In genomic region chr6:25582101-25582500, GRCh38 we compare ENCODE assay signal across 18 cellular contexts.
A peak's percentile ranks its signal among the peaks of the same experiment; 100 is the strongest.
DNase-seq lines count a peak whose midpoint lies in the region; ATAC-seq and TF ChIP-seq lines count a peak whose summit lies in the region.
"Had no signal": no experiment of that assay in that cellular context is flagged by ENCODE, and none has a peak within 500 bp of the region (broad histone marks: within the 10 kb centered on the region; RNA-seq: fewer than 3 reads in every experiment).

No MANE protein-coding gene starts in this region.

- no peak overlapping the region for H3K4me2 ChIP-seq in hepatocyte
- H3K4me2 ChIP-seq: A549 had no signal

- H3K27ac Mint-ChIP-seq in activated T-helper 17 cell treated with anti-CD3 and anti-CD28 coated beads, Interleukin-2, amount 50 U/mL, for 72 hours: peak overlapping the region; percentile 1

- TF ChIP-seq CTCF in hepatocyte (IDR thresholded peaks at IDR 0.05; ENCODE audit: poor library complexity) (no peak), ascending aorta (IDR thresholded peaks at IDR 0.05) (no peak), psoas muscle (IDR thresholded peaks at IDR 0.05) (no peak)

- H3K9me3 ChIP-seq in hepatocyte (ENCODE audit: low read depth): no peaks in the 10 kb centered on the region
- H3K9me3 ChIP-seq in ascending aorta: no peaks in the 10 kb centered on the region
- no peaks in the 10 kb centered on the region for H3K9me3 ChIP-seq in psoas muscle
- H3K9me3 ChIP-seq: A549, BE2C had no signal

- intact Hi-C loops in posterior vena cava (cut with DNase I) (no loop called here), ascending aorta (cut with DNase I) (no loop called here), psoas muscle (cut with DNase I) (no loop called here)

- no peaks in the 10 kb centered on the region for H3K9me3 Mint-ChIP-seq in activated T-helper 17 cell treated with anti-CD3 and anti-CD28 coated beads, Interleukin-2, amount 50 U/mL, for 72 hours
- H3K9me3 Mint-ChIP-seq: CD4-positive, alpha-beta memory T cell had no signal

- H3K36me3 ChIP-seq in hepatocyte (replicated peaks; ENCODE audit: insufficient read depth, low read depth) (no peaks in the 10 kb centered on the region), ascending aorta (peaks cover 17 to 36% of the 10 kb centered on the region in 2 donors), psoas muscle (ENCODE audit: insufficient read depth in 1 of 2, low read depth in 1 of 2) (no peaks in the 10 kb centered on the region)
- H3K36me3 ChIP-seq: BE2C had no signal

- 65% methylated on average over 4 of the region's 4 CpGs for WGBS in hepatocyte (ENCODE audit: low lambda C conversion rate, missing lambda C conversion rate)
- WGBS in psoas muscle, 3 donors: 86 to 94% (median 88%) methylated on average over 4 of the region's 4 CpGs

- H3K9me2 ChIP-seq in hepatocyte (replicated peaks; ENCODE audit: insufficient read depth): no peaks in the 10 kb centered on the region

- H3K4me3 Mint-ChIP-seq in activated T-helper 17 cell treated with anti-CD3 and anti-CD28 coated beads, Interleukin-2, amount 50 U/mL, for 72 hours: no peak overlapping the region

- no peaks in the 10 kb centered on the region for H3K27me3 Mint-ChIP-seq in activated T-helper 17 cell treated with anti-CD3 and anti-CD28 coated beads, Interleukin-2, amount 50 U/mL, for 72 hours
- H3K27me3 Mint-ChIP-seq: CD4-positive, alpha-beta memory T cell had no signal

- H2AFZ ChIP-seq in hepatocyte: no peak overlapping the region

- no peaks in the 10 kb centered on the region for H4K20me1 ChIP-seq in hepatocyte (ENCODE audit: insufficient read depth, poor library complexity, severe bottlenecking)

- H3K36me3 Mint-ChIP-seq in activated T-helper 17 cell treated with anti-CD3 and anti-CD28 coated beads, Interleukin-2, amount 50 U/mL, for 72 hours (ENCODE audit: low read depth): no peaks in the 10 kb centered on the region

- H3K79me2 ChIP-seq in hepatocyte: no peaks in the 10 kb centered on the region

- H3K27me3 ChIP-seq in hepatocyte (no peaks in the 10 kb centered on the region), ascending aorta (no peaks in the 10 kb centered on the region), psoas muscle (ENCODE audit: insufficient read depth in 3 of 3, low read length in 2 of 3) (no peaks in the 10 kb centered on the region)
- H3K27me3 ChIP-seq: BE2C had no signal

- H3K4me1 Mint-ChIP-seq in activated T-helper 17 cell treated with anti-CD3 and anti-CD28 coated beads, Interleukin-2, amount 50 U/mL, for 72 hours: peaks cover 6% of the 10 kb centered on the region

- H3K27ac ChIP-seq in hepatocyte: peak overlapping the region; percentile 85
- no peak overlapping the region for H3K27ac ChIP-seq in ascending aorta
- H3K27ac ChIP-seq in psoas muscle: no peak overlapping the region
- H3K27ac ChIP-seq: A549, C4-2B, HL-60 had no signal

- ATAC-seq in activated T-helper 17 cell treated with anti-CD3 and anti-CD28 coated beads, Interleukin-2, amount 50 U/mL, for 72 hours (replicated peaks): no peak
- no peak for ATAC-seq in psoas muscle
- ATAC-seq: A549, HCT116 had no signal

- peak; percentile 11 for DNase-seq in A172 (ENCODE audit: low spot score)
- peak; percentile 22 for DNase-seq in Daoy (ENCODE audit: low read depth)
- DNase-seq in hepatocyte (ENCODE audit: low spot score): peak; percentile 30
- DNase-seq in anterior cingulate cortex (lab: John Stamatoyannopoulos, UW): no peak
- DNase-seq in posterior vena cava (ENCODE audit: low spot score): no peak
- no peak for DNase-seq in ascending aorta (ENCODE audit: low spot score in 2 of 2)
- DNase-seq in psoas muscle: no peak
- DNase-seq: BE2C; CD4-positive, alpha-beta memory T cell; COR-L47; DMS153; DMS79 treated with DMSO at 0.1 percent for 48 hours; GDM1 had no signal

- peaks cover 3% of the 10 kb centered on the region for H3K4me1 ChIP-seq in hepatocyte (ENCODE audit: insufficient read depth)
- H3K4me1 ChIP-seq in ascending aorta: no peaks in the 10 kb centered on the region
- H3K4me1 ChIP-seq in psoas muscle: no peaks in the 10 kb centered on the region
- H3K4me1 ChIP-seq: A549 had no signal

- no peak overlapping the region for H3K4me3 ChIP-seq in hepatocyte
- H3K4me3 ChIP-seq in ascending aorta: no peak overlapping the region
- no peak overlapping the region for H3K4me3 ChIP-seq in psoas muscle
- H3K4me3 ChIP-seq: A549 had no signal

Comparison
In these comparisons a context has a peak if more than half of its experiments do, and no peak if none do; other contexts are left out.
1. DNase-seq: peak in A172 (single experiment), Daoy (single experiment) and hepatocyte (single experiment); none in anterior cingulate cortex (0 of 58), posterior vena cava (single experiment), ascending aorta (0 of 2) and psoas muscle (0 of 2).